In genomic region chr3:172375206-172375850, GRCh38 we compare ENCODE assay signal across 22 cellular contexts.
"Had no signal": no experiment of that assay in that cellular context is flagged by ENCODE, and none has a peak within 500 bp of the region (broad histone marks: within the 10 kb centered on the region; RNA-seq: fewer than 3 reads in every experiment).

No MANE protein-coding gene starts in this region.

- ATAC-seq: effector memory CD8-positive, alpha-beta T cell; heart left ventricle; left lobe of liver; stimulated activated effector memory CD8-positive, alpha-beta T cell treated with anti-CD3 and anti-CD28 coated beads, Interleukin-12 subunit alpha, Interleukin-12 subunit beta, amount 100 ng/mL, for 72 hours had no signal

- DNase-seq: cortex of kidney; effector memory CD8-positive, alpha-beta T cell; erythroblast; heart left ventricle; kidney; sigmoid colon; stimulated activated CD4-positive, alpha-beta T cell treated with anti-CD3 and anti-CD28 coated beads, Interleukin-2, amount 100 ng/mL, for 24 hours; stimulated activated CD4-positive, alpha-beta T cell treated with anti-CD3 and anti-CD28 coated beads, Interleukin-4, amount 100 ng/mL, for 24 hours; stimulated activated naive CD4-positive, alpha-beta T cell treated with Interleukin-2 at 50 U/mL for 16 hours; stomach; thyroid gland; trophoblast cell had no signal

- H3K27me3 ChIP-seq: heart left ventricle, hepatocyte, neutrophil, right atrium auricular region, sigmoid colon, stomach, thyroid gland, vagina had no signal

- H3K4me3 ChIP-seq: heart left ventricle, hepatocyte, lung, prostate gland, right atrium auricular region, sigmoid colon, stomach, thyroid gland, vagina had no signal

- H3K4me3 Mint-ChIP-seq: effector memory CD8-positive, alpha-beta T cell; memory B cell; stimulated activated effector memory CD8-positive, alpha-beta T cell treated with anti-CD3 and anti-CD28 coated beads, Interleukin-12 subunit alpha, Interleukin-12 subunit beta, amount 100 ng/mL, for 72 hours had no signal

- H3K27ac ChIP-seq: hepatocyte, neutrophil, parathyroid adenoma, prostate gland, right atrium auricular region, sigmoid colon, stomach, thyroid gland, vagina had no signal

- H3K9me3 Mint-ChIP-seq: effector memory CD8-positive, alpha-beta T cell; stimulated activated effector memory CD8-positive, alpha-beta T cell treated with anti-CD3 and anti-CD28 coated beads, Interleukin-12 subunit alpha, Interleukin-12 subunit beta, amount 100 ng/mL, for 72 hours had no signal

- H3K4me1 Mint-ChIP-seq: memory B cell; stimulated activated effector memory CD8-positive, alpha-beta T cell treated with anti-CD3 and anti-CD28 coated beads, Interleukin-12 subunit alpha, Interleukin-12 subunit beta, amount 100 ng/mL, for 72 hours had no signal

- H3K9me3 ChIP-seq: neutrophil, prostate gland, sigmoid colon, stomach, thyroid gland, vagina had no signal

- H3K4me1 ChIP-seq: parathyroid adenoma, prostate gland, right atrium auricular region, stomach had no signal

- H3K27ac Mint-ChIP-seq: memory B cell; stimulated activated effector memory CD8-positive, alpha-beta T cell treated with anti-CD3 and anti-CD28 coated beads, Interleukin-12 subunit alpha, Interleukin-12 subunit beta, amount 100 ng/mL, for 72 hours had no signal

- H3K27me3 Mint-ChIP-seq: effector memory CD8-positive, alpha-beta T cell; memory B cell had no signal
